In the genomic region with DNA sequence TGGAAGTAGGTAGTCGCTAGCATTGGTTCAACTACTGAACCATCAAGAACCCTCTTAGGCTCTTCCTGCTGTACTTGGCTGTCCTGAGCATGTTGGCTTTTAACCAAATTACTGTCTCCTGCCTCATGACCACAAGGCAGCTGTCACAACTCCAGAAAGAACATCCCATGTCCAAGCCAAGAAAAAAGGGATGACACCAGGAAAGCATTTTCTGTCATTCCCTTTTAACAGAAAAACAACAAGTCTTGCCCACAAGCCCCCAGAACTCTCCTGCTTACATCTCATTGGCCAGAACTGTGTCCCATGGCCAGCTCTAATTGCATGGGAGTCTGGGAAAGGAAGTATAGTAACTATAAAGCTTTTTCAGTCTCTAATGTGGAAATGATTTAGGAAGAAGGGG, we compare ENCODE assay signal across 15 cellular contexts. TPM values are rescaled to one million over a fixed set of nuclear protein-coding genes. Genes with fewer than 3 reads are reported as not detected.
DNase-seq lines count a peak whose midpoint lies in the region; ATAC-seq and TF ChIP-seq lines count a peak whose summit lies in the region.
"Had no signal": no experiment of that assay in that cellular context is flagged by ENCODE, and none has a peak within 500 bp of the region (broad histone marks: within the 10 kb centered on the region; RNA-seq: fewer than 3 reads in every experiment).

No MANE protein-coding gene starts in this region.

- no peak for TF ChIP-seq CTCF in astrocyte of the spinal cord (IDR thresholded peaks at IDR 0.05; ENCODE audit: low read depth, low read length)

- peak; percentile 57 for DNase-seq in AG08396 (ENCODE audit: low spot score)
- peak; percentile 64 for DNase-seq in HT1080 (ENCODE audit: low read depth)
- DNase-seq in astrocyte of the spinal cord (ENCODE audit: low read depth, low spot score): peak; percentile 56
- DNase-seq in kidney tubule cell (ENCODE audit: low spot score): peak; percentile 76
- no peak for DNase-seq in NCI-H2107 (lab: John Stamatoyannopoulos, UW)
- no peak for DNase-seq in KBM-7
- no peak for DNase-seq in activated CD4-positive, alpha-beta T cell treated with anti-CD3 and anti-CD28 coated beads for 48 hours
- DNase-seq: amygdala; left lung; NCI-H1436; stimulated activated CD4-positive, alpha-beta T cell treated with anti-CD3 and anti-CD28 coated beads, Interleukin-2, amount 100 ng/mL, for 48 hours had no signal

- ATAC-seq in GM21825 (IDR thresholded peaks at IDR 0.05; ENCODE audit: unreplicated experiment): no peak
- ATAC-seq: esophagus mucosa, GM12878, left lung had no signal

- no peak overlapping the region for H3K4me3 ChIP-seq in astrocyte of the spinal cord (ENCODE audit: low read depth, low read length)
- H3K4me3 ChIP-seq: GM12878, left lung had no signal

- in situ Hi-C loops in astrocyte of the spinal cord (cut with HindIII; ENCODE audit: low sequenced_read_pairs) (no loop called here), KBM-7 (cut with MboI; ENCODE audit: low pct_unique_long_range_greater_than_20kb, low sequenced_read_pairs) (no loop called here)

RNA-seq across cellular contexts. Expression of a gene that starts 2.4 kb away (rescaled TPM):
- not detected in 2 replicates for total RNA-seq in HT1080 (2014; rRNA removed; shearing (Covaris generic))
- polyA plus RNA-seq in HT1080 (2015; cell fraction: cytosol; rRNA removed): not detected in 2 replicates
- polyA plus RNA-seq in HT1080 (2015; cell fraction: nucleus; rRNA removed): not detected in 2 replicates
- total RNA-seq: esophagus mucosa, GM12878, left lung had no signal
- polyA plus RNA-seq: CD14-positive monocyte, GM12878 had no signal

RNA-seq across cellular contexts. Expression of a gene that starts 6.3 kb away (rescaled TPM):
- total RNA-seq in HT1080 (2014; rRNA removed; shearing (Covaris generic)): 69.9 and 75.6 TPM in 2 replicates
- polyA plus RNA-seq in HT1080 (2015; cell fraction: cytosol; rRNA removed): 44.8 and 45.7 TPM in 2 replicates
- polyA plus RNA-seq in HT1080 (2015; cell fraction: nucleus; rRNA removed): 121 and 126 TPM in 2 replicates

RNA-seq across cellular contexts. Expression of a gene that starts 42.0 kb away (rescaled TPM):
- total RNA-seq in HT1080 (2014; rRNA removed; shearing (Covaris generic)): 2,959 and 3,013 TPM in 2 replicates
- polyA plus RNA-seq in HT1080 (2015; cell fraction: cytosol; rRNA removed): 3,238 and 3,344 TPM in 2 replicates
- polyA plus RNA-seq in HT1080 (2015; cell fraction: nucleus; rRNA removed): 950 and 1,007 TPM in 2 replicates

RNA-seq across cellular contexts. Expression of a gene that starts 54.6 kb away (rescaled TPM):
- not detected in 2 replicates for total RNA-seq in HT1080 (2014; rRNA removed; shearing (Covaris generic))
- 0.20 TPM in 1 of 2 replicates, not detected in the other for polyA plus RNA-seq in HT1080 (2015; cell fraction: cytosol; rRNA removed)
- polyA plus RNA-seq in HT1080 (2015; cell fraction: nucleus; rRNA removed): 0.16 and 0.20 TPM in 2 replicates
- total RNA-seq: esophagus mucosa had no signal
- polyA plus RNA-seq: CD14-positive monocyte had no signal

RNA-seq across cellular contexts. Expression of a gene that starts 58.9 kb away (rescaled TPM):
- total RNA-seq in HT1080 (2014; rRNA removed; shearing (Covaris generic)): not detected in 2 replicates
- not detected in 2 replicates for polyA plus RNA-seq in HT1080 (2015; cell fraction: cytosol; rRNA removed)
- polyA plus RNA-seq in HT1080 (2015; cell fraction: nucleus; rRNA removed): 0.35 and 0.93 TPM in 2 replicates
- total RNA-seq: esophagus mucosa had no signal

Comparison
In these comparisons a context has a peak if more than half of its experiments do, and no peak if none do; other contexts are left out.
1. DNase-seq: peak in AG08396 (single experiment), HT1080 (single experiment), astrocyte of the spinal cord (single experiment) and kidney tubule cell (single experiment); none in NCI-H2107 (single experiment), KBM-7 (single experiment) and activated CD4-positive, alpha-beta T cell treated with anti-CD3 and anti-CD28 coated beads for 48 hours (single experiment).